Comparison of ENCODE assay signal across 8 cellular contexts in the genomic region with DNA sequence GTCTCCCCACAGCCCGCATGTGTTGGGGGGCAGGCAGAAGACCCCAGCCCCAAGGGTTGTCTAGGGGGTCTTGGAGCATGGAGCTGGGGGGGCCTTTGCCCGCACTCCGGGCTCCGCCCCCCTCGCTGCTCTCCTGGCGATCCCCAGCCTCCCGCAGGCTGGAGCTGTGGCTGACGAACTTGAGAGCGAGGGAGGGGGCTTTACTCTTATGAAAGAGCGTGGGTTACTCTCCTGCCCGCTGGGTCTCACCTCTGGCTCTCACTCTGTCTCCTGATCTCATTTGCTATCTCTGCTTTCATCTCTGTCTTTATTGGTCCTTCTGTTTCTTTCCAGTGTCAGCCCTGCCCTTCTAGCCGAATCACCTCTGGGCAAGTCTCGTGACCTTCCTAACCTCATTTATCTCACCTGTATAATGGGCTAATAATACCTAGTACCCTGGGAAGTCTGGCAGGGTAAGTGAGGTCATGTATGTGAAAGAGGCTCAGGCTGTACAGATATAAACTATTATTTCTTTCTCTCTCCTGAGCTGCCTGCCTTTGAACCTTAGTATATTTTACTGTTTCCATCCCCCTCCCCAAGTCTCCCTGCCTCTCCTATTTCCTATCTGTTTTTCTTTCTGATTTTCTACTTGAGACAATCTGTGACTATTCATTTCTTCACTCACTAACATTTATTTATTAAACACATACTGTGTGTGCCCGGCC. TPM values are rescaled to one million over a fixed set of nuclear protein-coding genes. Genes with fewer than 3 reads are reported as not detected.
DNase-seq lines count a peak whose midpoint lies in the region; ATAC-seq and TF ChIP-seq lines count a peak whose summit lies in the region.

No MANE protein-coding gene starts in this region.

- H3K4me3 Mint-ChIP-seq in MCF 10A (ENCODE audit: unreplicated experiment) (peak overlapping the region; percentile 81), type B pancreatic cell (peak overlapping the region; percentile 89)

- H3K27ac Mint-ChIP-seq in MCF 10A (ENCODE audit: low read depth, unreplicated experiment) = peak overlapping the region; percentile 3
- peak overlapping the region; percentile 69 for H3K27ac Mint-ChIP-seq in type B pancreatic cell

- peaks cover 57% of the 10 kb centered on the region for H3K36me3 Mint-ChIP-seq in MCF 10A (ENCODE audit: insufficient read depth, unreplicated experiment)
- no peaks in the 10 kb centered on the region for H3K36me3 Mint-ChIP-seq in type B pancreatic cell

- H3K4me1 Mint-ChIP-seq in MCF 10A (ENCODE audit: insufficient read depth, unreplicated experiment) (peaks cover 31% of the 10 kb centered on the region), type B pancreatic cell (ENCODE audit: unreplicated experiment) (peaks cover 16% of the 10 kb centered on the region)

- no peak for ATAC-seq in GM18873 (IDR thresholded peaks at IDR 0.05; ENCODE audit: low FRiP score, unreplicated experiment)

- no peak for TF ChIP-seq CTCF in GM13977 (IDR thresholded peaks at IDR 0.05; ENCODE audit: extremely low read depth, insufficient read depth, missing control alignments)
- TF ChIP-seq CTCF in MCF 10A (IDR thresholded peaks at IDR 0.05; ENCODE audit: unreplicated experiment) = no peak
- TF ChIP-seq CTCF in lower leg skin (IDR thresholded peaks at IDR 0.05) = no peak
- no peak for TF ChIP-seq CTCF in type B pancreatic cell (conservative IDR thresholded peaks at IDR 0.05)

- H3K27me3 Mint-ChIP-seq in MCF 10A (ENCODE audit: insufficient read depth, unreplicated experiment) (no peaks in the 10 kb centered on the region), type B pancreatic cell (peaks cover 3% of the 10 kb centered on the region)

- BruUV-seq in MCF 10A (replicated peaks; lab: Mats Ljungman, UMichigan) = TSS peak; percentile 55

- in situ Hi-C loops in ACHN (cut with HindIII; ENCODE audit: low pct_ligation_motif_present, low pct_unique_long_range_greater_than_20kb, low sequenced_read_pairs) = no loop called here
- in situ Hi-C loops in GM13977 (cut with MboI; ENCODE audit: low pct_unique_long_range_greater_than_20kb, low sequenced_read_pairs, unreplicated experiment) = loop anchor here (25.0 kb wide), 1 partner anchor 402 kb away; no protein-coding TSS in a partner anchor

- TF ChIP-seq POLR2A in lower leg skin (IDR thresholded peaks at IDR 0.05) = no peak

- H3K9me3 Mint-ChIP-seq in MCF 10A (ENCODE audit: unreplicated experiment) (no peaks in the 10 kb centered on the region), type B pancreatic cell (no peaks in the 10 kb centered on the region)

- CTCF ChIA-PET in MCF 10A (lab: Yijun Ruan, JAX) = interaction anchor here (0.6 to 13.1 kb wide), 13 partner anchors 10 to 583 kb away, joined by 3 to 231 read pairs (median 5); no protein-coding TSS in a partner anchor

- POLR2A ChIA-PET in MCF 10A (lab: Yijun Ruan, JAX) = interaction anchor here (0.6 to 7.5 kb wide), 16 partner anchors 12 to 583 kb away, joined by 3 to 76 read pairs (median 7); partner anchors contain the start of genes ADAM15, CKS1B, EFNA3 and FLAD1

- intact Hi-C loops in MCF 10A (cut with micrococcal nuclease) (no loop called here), lower leg skin (cut with DNase I; ENCODE audit: low total_unique reads) (loop anchor here (2.0 kb wide), 1 partner anchor 19 kb away; no protein-coding TSS in a partner anchor)

- 8 to 13% methylated on average over 14 of the region's 14 CpGs for WGBS in lower leg skin, 2 donors

- H3K4me3 ChIP-seq in lower leg skin (ENCODE audit: low read depth, poor library complexity, severe bottlenecking) = peak overlapping the region; percentile 46

- DNase-seq in ACHN (peak; percentile 61), GM13977 (ENCODE audit: low spot score) (peak; percentile 82), NCI-H2227 (lab: John Stamatoyannopoulos, UW; ENCODE audit: unreplicated experiment) (peak; percentile 82), MCF 10A (ENCODE audit: unreplicated experiment) (peak; percentile 50), lower leg skin (ENCODE audit: low spot score in 2 of 2) (no peak), type B pancreatic cell (ENCODE audit: extremely low spot score, unreplicated experiment) (no peak), cerebellum (ENCODE audit: low spot score) (no peak)

RNA-seq across cellular contexts. Expression of gene EFNA4, which starts 0.7 kb away (rescaled TPM):
- 7.4 and 9.5 TPM in 2 replicates for total RNA-seq in MCF 10A (2022)
- total RNA-seq in lower leg skin = 10 to 100 TPM; 29.5 to 66.6 (median 52.9) TPM
- total RNA-seq in type B pancreatic cell (ENCODE audit: low replicate concordance) = 21.2 and 22.1 TPM in 2 replicates
- 3.9 TPM for total RNA-seq in cerebellum

RNA-seq across cellular contexts. Expression of gene ADAM15, which starts 13.1 kb away (rescaled TPM):
- total RNA-seq in MCF 10A (2022) = 385 and 456 TPM in 2 replicates
- 100 to 1,000 TPM; 232 to 289 (median 279) TPM for total RNA-seq in lower leg skin
- 61.9 and 69.0 TPM in 2 replicates for total RNA-seq in type B pancreatic cell (ENCODE audit: low replicate concordance)
- 27.6 TPM for total RNA-seq in cerebellum

RNA-seq across cellular contexts. Expression of gene EFNA3, which starts 14.4 kb away (rescaled TPM):
- 1.6 and 1.7 TPM in 2 replicates for total RNA-seq in MCF 10A (2022)
- 100 to 1,000 TPM; 111 to 150 (median 129) TPM for total RNA-seq in lower leg skin
- total RNA-seq in type B pancreatic cell (ENCODE audit: low replicate concordance) = 3.4 and 4.7 TPM in 2 replicates
- total RNA-seq in cerebellum = 7.3 TPM

RNA-seq across cellular contexts. Expression of gene DCST1, which starts 30.6 kb away (rescaled TPM):
- total RNA-seq in MCF 10A (2022) = 0.21 and 0.42 TPM in 2 replicates
- total RNA-seq in lower leg skin = 1 to 10 TPM in 2 of 4 donors, under 1 TPM in 2; 0.38 to 3.6 (median 0.87) TPM
- not detected in 2 replicates for total RNA-seq in type B pancreatic cell (ENCODE audit: low replicate concordance)
- not detected for total RNA-seq in cerebellum

RNA-seq across cellular contexts. Expression of gene DCST2, which starts 30.7 kb away (rescaled TPM):
- total RNA-seq in MCF 10A (2022) (0.91 and 1.8 TPM in 2 replicates), lower leg skin (10 to 100 TPM in 1 of 4 donors, 1 to 10 TPM in 3; 3.8 to 11.5 (median 6.3) TPM), type B pancreatic cell (ENCODE audit: low replicate concordance) (1.6 and 2.4 TPM in 2 replicates), cerebellum (not detected)

Comparison
In these comparisons a context has a peak if more than half of its experiments do, and no peak if none do; other contexts are left out.
1. DNase-seq: peak in ACHN (single experiment), GM13977 (single experiment), NCI-H2227 (single experiment) and MCF 10A (single experiment); none in lower leg skin (0 of 2), type B pancreatic cell (single experiment) and cerebellum (single experiment).
2. RNA of gene EFNA3, which starts 14.4 kb away (total RNA-seq): 111 to 150 TPM in lower leg skin; 7.3 TPM in cerebellum (single experiment), 3.4 to 4.7 TPM in type B pancreatic cell and 1.6 to 1.7 TPM in MCF 10A; every median in the first group is over 10 times any median in the second.